32 cellular contexts compared by ENCODE assay signal in genomic region chr2:167718560-167718959, GRCh38.
"Had no signal": no experiment of that assay in that cellular context is flagged by ENCODE, and none has a peak within 500 bp of the region (broad histone marks: within the 10 kb centered on the region; RNA-seq: fewer than 3 reads in every experiment).

No MANE protein-coding gene starts in this region.

- H3K27me3 Mint-ChIP-seq: activated B cell treated with CpG ODN at 0.5 μM for 24 hours; activated CD4-positive, alpha-beta memory T cell treated with anti-CD3 and anti-CD28 coated beads for 36 hours; brain had no signal

- H3K36me3 Mint-ChIP-seq: activated CD4-positive, alpha-beta memory T cell treated with anti-CD3 and anti-CD28 coated beads for 36 hours; activated naive CD4-positive, alpha-beta T cell treated with anti-CD3 and anti-CD28 coated beads, Interleukin-2, amount 50 U/mL, for 72 hours had no signal

- ATAC-seq: activated naive CD4-positive, alpha-beta T cell treated with anti-CD3 and anti-CD28 coated beads, Interleukin-2, amount 50 U/mL, for 72 hours; activated T-cell treated with anti-CD3 and anti-CD28 coated beads, Interleukin-2, amount 50 U/mL, for 4 hours; Panc1 had no signal

- H3K27ac Mint-ChIP-seq: activated B cell treated with CpG ODN at 0.5 μM for 24 hours; activated CD4-positive, alpha-beta memory T cell treated with anti-CD3 and anti-CD28 coated beads for 36 hours; activated naive CD4-positive, alpha-beta T cell treated with anti-CD3 and anti-CD28 coated beads for 36 hours; activated naive CD4-positive, alpha-beta T cell treated with anti-CD3 and anti-CD28 coated beads, Interleukin-2, amount 50 U/mL, for 72 hours; activated T-helper 1 cell treated with anti-CD3 and anti-CD28 coated beads, Interleukin-12 subunit alpha, Interleukin-12 subunit beta, Interleukin-2, Interleukin-4 antibody, amounts not matched to agents 30 ng/mL and 10 ng/mL and 1 ng/mL, durations not matched to agents 14 hours and 24 hours and 36 hours; brain had no signal

- H3K4me3 Mint-ChIP-seq: activated B cell treated with CpG ODN at 0.5 μM for 24 hours; activated CD4-positive, alpha-beta memory T cell treated with anti-CD3 and anti-CD28 coated beads for 36 hours; activated naive CD4-positive, alpha-beta T cell treated with anti-CD3 and anti-CD28 coated beads for 36 hours; activated T-cell treated with anti-CD3 and anti-CD28 coated beads, Interleukin-2, amount 50 U/mL, for 4 hours; activated T-helper 1 cell treated with anti-CD3 and anti-CD28 coated beads, Interleukin-12 subunit alpha, Interleukin-12 subunit beta, Interleukin-2, Interleukin-4 antibody, amounts not matched to agents 30 ng/mL and 10 ng/mL and 1 ng/mL, durations not matched to agents 14 hours and 24 hours and 36 hours; brain had no signal

- H3K9me3 ChIP-seq: adrenal gland had no signal

- H3K27ac ChIP-seq: adrenal gland, VCaP had no signal

- H3K4me3 ChIP-seq: adrenal gland had no signal

- DNase-seq: activated B cell treated with CpG ODN at 0.5 μM for 24 hours; activated CD4-positive, alpha-beta memory T cell treated with anti-CD3 and anti-CD28 coated beads for 36 hours; activated CD4-positive, alpha-beta T cell treated with anti-CD3 and anti-CD28 coated beads for 4 hours; activated CD4-positive, alpha-beta T cell treated with anti-CD3 and anti-CD28 coated beads, Interleukin-2, amount 50 U/mL, for 1 hour; activated CD4-positive, CD25-positive, alpha-beta regulatory T cell treated with anti-CD3 and anti-CD28 coated beads, Interleukin-2, amount 50 U/mL, for 72 hours; activated CD8-positive, alpha-beta memory T cell treated with anti-CD3 and anti-CD28 coated beads, Interleukin-2, amount 50 U/mL, for 4 hours; activated gamma-delta T cell treated with Interleukin-2 at 50 U/mL for 16 hours; activated naive CD4-positive, alpha-beta T cell treated with anti-CD3 and anti-CD28 coated beads for 36 hours; activated T-cell treated with anti-CD3 and anti-CD28 coated beads for 4 hours; activated T-cell treated with anti-CD3 and anti-CD28 coated beads, Interleukin-2, amount 50 U/mL, for 4 hours; adrenal gland; anterior cingulate cortex; central memory CD4-positive, alpha-beta T cell; Karpas-422; NCI-H1105; NCI-H1417 treated with DMSO at 0.1 percent for 48 hours; NCI-H187 treated with DMSO at 0.1 percent for 48 hours; NCI-H2081; NCI-H226; NCI-H446 treated with DMSO at 0.1 percent for 48 hours; NCI-H524 treated with DMSO at 0.1 percent for 48 hours; SIG-M5; SW 1271; T-helper 1 cell; T-helper 2 cell; T-helper 9 cell had no signal

- H3K27me3 ChIP-seq: adrenal gland had no signal

- H3K4me1 ChIP-seq: adrenal gland had no signal

- H3K4me1 Mint-ChIP-seq: activated B cell treated with CpG ODN at 0.5 μM for 24 hours had no signal

- FAIRE-seq: bronchial epithelial cell had no signal

- H3K36me3 ChIP-seq: adrenal gland had no signal

- H3K9me3 Mint-ChIP-seq: activated B cell treated with CpG ODN at 0.5 μM for 24 hours; activated CD4-positive, alpha-beta memory T cell treated with anti-CD3 and anti-CD28 coated beads for 36 hours; activated naive CD4-positive, alpha-beta T cell treated with anti-CD3 and anti-CD28 coated beads for 36 hours; activated T-cell treated with anti-CD3 and anti-CD28 coated beads, Interleukin-2, amount 50 U/mL, for 4 hours; activated T-helper 1 cell treated with anti-CD3 and anti-CD28 coated beads, Interleukin-12 subunit alpha, Interleukin-12 subunit beta, Interleukin-2, Interleukin-4 antibody, amounts not matched to agents 30 ng/mL and 10 ng/mL and 1 ng/mL, durations not matched to agents 14 hours and 24 hours and 36 hours had no signal
